In the genomic region with DNA sequence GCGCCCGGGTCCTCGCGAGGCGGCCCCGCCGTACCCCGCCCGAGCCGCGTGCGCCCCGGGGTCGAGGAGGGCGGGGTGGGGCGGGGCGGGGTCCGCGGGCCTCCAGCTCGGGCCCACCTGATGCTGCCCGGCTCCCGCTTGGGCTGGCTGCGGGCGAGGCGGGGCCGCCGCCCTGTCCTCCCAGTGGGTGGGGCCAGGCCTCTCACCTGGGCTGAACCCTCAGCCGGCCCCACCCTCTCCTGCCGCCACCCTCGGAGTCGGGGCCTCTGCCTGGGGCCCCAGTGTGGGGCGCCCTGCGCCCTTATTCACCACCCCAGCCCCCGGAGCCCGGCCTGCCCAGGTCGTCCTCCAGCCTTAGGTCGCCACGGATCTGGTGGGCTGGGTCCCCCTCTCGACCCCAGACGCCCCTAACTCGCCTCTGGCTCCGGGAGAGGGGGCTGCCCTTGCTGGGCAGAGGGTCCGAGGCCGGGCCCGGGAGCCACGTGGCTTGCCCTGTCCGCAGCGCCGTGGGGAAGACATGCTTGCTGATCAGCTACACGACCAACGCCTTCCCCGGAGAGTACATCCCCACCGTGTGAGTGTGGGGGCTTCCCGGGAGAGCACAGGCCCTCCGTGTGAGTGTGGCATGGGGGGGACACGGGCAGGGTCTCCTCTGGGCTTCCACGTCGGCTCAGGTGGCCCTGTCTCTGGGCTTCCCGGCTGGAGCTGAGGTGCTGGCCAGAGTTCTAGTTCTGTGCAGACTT, we compare ENCODE assay signal across 8 cellular contexts. TPM values are rescaled to one million over a fixed set of nuclear protein-coding genes. Genes with fewer than 3 reads are reported as not detected.
A peak's percentile ranks its signal among the peaks of the same experiment; 100 is the strongest.
DNase-seq lines count a peak whose midpoint lies in the region; ATAC-seq and TF ChIP-seq lines count a peak whose summit lies in the region.

No MANE protein-coding gene starts in this region.

- peaks cover 2% of the 10 kb centered on the region; the same call in 1 of the 2 replicates for H3K4me1 ChIP-seq in ES-I3 (ENCODE audit: insufficient read depth, low read length)

- TF ChIP-seq CTCF in NB4 (IDR thresholded peaks at IDR 0.05; ENCODE audit: low read depth, low read length) (no peak), glutamatergic neuron (IDR thresholded peaks at IDR 0.05; ENCODE audit: partially characterized antibody, unreplicated experiment) (no peak)

- H3K36me3 ChIP-seq in ES-I3 (ENCODE audit: insufficient read depth, low read length): no peaks in the 10 kb centered on the region

- H3K4me3 ChIP-seq in NB4 (ENCODE audit: low read depth, low read length): peak overlapping the region; percentile 49

- TF ChIP-seq POLR2A in NB4 (IDR thresholded peaks at IDR 0.05; ENCODE audit: extremely low read depth, insufficient read length): no peak

- peaks cover 24% of the 10 kb centered on the region for H3K4me1 Mint-ChIP-seq in activated T-cell treated with anti-CD3 and anti-CD28 coated beads, Interleukin-2, amount 50 U/mL, for 4 hours (ENCODE audit: low read depth)
- H3K4me1 Mint-ChIP-seq in glutamatergic neuron (ENCODE audit: low read depth, unreplicated experiment): peaks cover 3% of the 10 kb centered on the region

- H3K9me3 Mint-ChIP-seq in activated T-cell treated with anti-CD3 and anti-CD28 coated beads, Interleukin-2, amount 50 U/mL, for 4 hours: no peaks in the 10 kb centered on the region
- H3K9me3 Mint-ChIP-seq in glutamatergic neuron (ENCODE audit: unreplicated experiment): peaks cover 7% of the 10 kb centered on the region

- DNase-seq in NB4 (ENCODE audit: low read depth) (peak; percentile 68), glutamatergic neuron (no peak)
- DNase-seq in activated T-cell treated with anti-CD3 and anti-CD28 coated beads, Interleukin-2, amount 50 U/mL, for 4 hours: no peak
- DNase-seq in stimulated activated naive CD8-positive, alpha-beta T cell treated with anti-CD3 and anti-CD28 coated beads, Interleukin-15, Interleukin-2, amounts not matched to agents 100 U/mL and 50 U/mL, for 24 hours: peak; percentile 49

- ATAC-seq in activated T-cell treated with anti-CD3 and anti-CD28 coated beads, Interleukin-2, amount 50 U/mL, for 4 hours: peak; percentile 28 to 41
- peak; percentile 30 for ATAC-seq in stimulated activated naive CD8-positive, alpha-beta T cell treated with anti-CD3 and anti-CD28 coated beads, Interleukin-15, Interleukin-2, amounts not matched to agents 100 U/mL and 50 U/mL, for 24 hours
- ATAC-seq in GM18520 (IDR thresholded peaks at IDR 0.05; ENCODE audit: unreplicated experiment) (no peak), GM21528 (IDR thresholded peaks at IDR 0.05; ENCODE audit: low FRiP score, unreplicated experiment) (no peak), GM21723 (IDR thresholded peaks at IDR 0.05; ENCODE audit: unreplicated experiment) (no peak)

- H3K27me3 Mint-ChIP-seq in activated T-cell treated with anti-CD3 and anti-CD28 coated beads, Interleukin-2, amount 50 U/mL, for 4 hours (ENCODE audit: low read depth): no peaks in the 10 kb centered on the region
- peaks cover 6% of the 10 kb centered on the region for H3K27me3 Mint-ChIP-seq in glutamatergic neuron (ENCODE audit: unreplicated experiment)

- H3K27ac Mint-ChIP-seq in glutamatergic neuron (ENCODE audit: unreplicated experiment): no peak overlapping the region

- peak overlapping the region; percentile 21 for H3K4me3 Mint-ChIP-seq in activated T-cell treated with anti-CD3 and anti-CD28 coated beads, Interleukin-2, amount 50 U/mL, for 4 hours
- H3K4me3 Mint-ChIP-seq in glutamatergic neuron (ENCODE audit: unreplicated experiment): peak overlapping the region; percentile 63

- H3K36me3 Mint-ChIP-seq in activated T-cell treated with anti-CD3 and anti-CD28 coated beads, Interleukin-2, amount 50 U/mL, for 4 hours (ENCODE audit: insufficient read depth): peaks cover 8% of the 10 kb centered on the region
- no peaks in the 10 kb centered on the region for H3K36me3 Mint-ChIP-seq in glutamatergic neuron (ENCODE audit: unreplicated experiment)

- H3K9me3 ChIP-seq in ES-I3 (ENCODE audit: control insufficient read depth, insufficient read depth, low read length): no peaks in the 10 kb centered on the region

- peak overlapping the region; percentile 57 for H3K9ac ChIP-seq in ES-I3 (ENCODE audit: low read depth, low read length)

RNA-seq across cellular contexts. Expression of a gene that starts 0.6 kb away (rescaled TPM):
- 1 to 10 TPM; 4.1 to 7.7 (median 4.8) TPM for total RNA-seq in activated T-cell treated with anti-CD3 and anti-CD28 coated beads, Interleukin-2, amount 50 U/mL, for 4 hours
- total RNA-seq in glutamatergic neuron (ENCODE audit: unreplicated experiment): 46.0 TPM

RNA-seq across cellular contexts. Expression of a gene that starts 5.4 kb away (rescaled TPM):
- total RNA-seq in activated T-cell treated with anti-CD3 and anti-CD28 coated beads, Interleukin-2, amount 50 U/mL, for 4 hours: 10 to 100 TPM; 74.2 to 88.6 (median 76.9) TPM
- 89.5 TPM for total RNA-seq in glutamatergic neuron (ENCODE audit: unreplicated experiment)

RNA-seq across cellular contexts. Expression of a gene that starts 9.0 kb away (rescaled TPM):
- total RNA-seq in activated T-cell treated with anti-CD3 and anti-CD28 coated beads, Interleukin-2, amount 50 U/mL, for 4 hours: 10 to 100 TPM; 19.5 to 31.4 (median 30.8) TPM
- 29.6 TPM for total RNA-seq in glutamatergic neuron (ENCODE audit: unreplicated experiment)

RNA-seq across cellular contexts. Expression of a gene that starts 9.4 kb away (rescaled TPM):
- total RNA-seq in activated T-cell treated with anti-CD3 and anti-CD28 coated beads, Interleukin-2, amount 50 U/mL, for 4 hours: 100 to 1,000 TPM; 145 to 189 (median 183) TPM
- 59.9 TPM for total RNA-seq in glutamatergic neuron (ENCODE audit: unreplicated experiment)

RNA-seq across cellular contexts. Expression of a gene that starts 19.6 kb away (rescaled TPM):
- 10 to 100 TPM; 20.3 to 21.5 (median 20.4) TPM for total RNA-seq in activated T-cell treated with anti-CD3 and anti-CD28 coated beads, Interleukin-2, amount 50 U/mL, for 4 hours
- 50.8 TPM for total RNA-seq in glutamatergic neuron (ENCODE audit: unreplicated experiment)

Comparison
In these comparisons a context has a peak if more than half of its experiments do, and no peak if none do; other contexts are left out.
1. DNase-seq: peak in NB4 (single experiment) and stimulated activated naive CD8-positive, alpha-beta T cell treated with anti-CD3 and anti-CD28 coated beads, Interleukin-15, Interleukin-2, amounts not matched to agents 100 U/mL and 50 U/mL, for 24 hours (single experiment); none in activated T-cell treated with anti-CD3 and anti-CD28 coated beads, Interleukin-2, amount 50 U/mL, for 4 hours (single experiment) and glutamatergic neuron (single experiment).
2. ATAC-seq: peak in activated T-cell treated with anti-CD3 and anti-CD28 coated beads, Interleukin-2, amount 50 U/mL, for 4 hours (2 of 2) and stimulated activated naive CD8-positive, alpha-beta T cell treated with anti-CD3 and anti-CD28 coated beads, Interleukin-15, Interleukin-2, amounts not matched to agents 100 U/mL and 50 U/mL, for 24 hours (single experiment); none in GM18520 (single experiment), GM21528 (single experiment) and GM21723 (single experiment).